ENCODE assay signal across 9 cellular contexts in genomic region chrX:119942831-119943184, GRCh38. TPM values are rescaled to one million over a fixed set of nuclear protein-coding genes. Genes with fewer than 3 reads are reported as not detected.
DNase-seq lines count a peak whose midpoint lies in the region; ATAC-seq and TF ChIP-seq lines count a peak whose summit lies in the region.
"Had no signal": no experiment of that assay in that cellular context is flagged by ENCODE, and none has a peak within 500 bp of the region (broad histone marks: within the 10 kb centered on the region; RNA-seq: fewer than 3 reads in every experiment).

No MANE protein-coding gene starts in this region.

- peaks cover 12% of the 10 kb centered on the region for H3K79me2 ChIP-seq in PC-3 (ENCODE audit: low read length)

- peak overlapping the region; percentile 90 for H2AFZ ChIP-seq in PC-3 (ENCODE audit: low read length)

- H3K36me3 Mint-ChIP-seq in Caco-2 (ENCODE audit: insufficient read depth, unreplicated experiment) (no peaks in the 10 kb centered on the region), neural crest cell (ENCODE audit: low read depth) (no peaks in the 10 kb centered on the region)

- TF ChIP-seq CTCF in Caco-2 (IDR thresholded peaks at IDR 0.05; ENCODE audit: insufficient read depth in 1 of 2, low read depth in 1 of 2, low read length in 1 of 2, severe bottlenecking in 1 of 2, unreplicated experiment in 1 of 2) = no peak
- TF ChIP-seq CTCF in PC-3 (conservative IDR thresholded peaks at IDR 0.05; ENCODE audit: low read depth, low read length) = no peak
- no peak for TF ChIP-seq CTCF in epithelial cell of proximal tubule (conservative IDR thresholded peaks at IDR 0.05; ENCODE audit: low read depth, low read length)
- no peak for TF ChIP-seq CTCF in neural crest cell (conservative IDR thresholded peaks at IDR 0.05)

- CTCF ChIA-PET in Caco-2 (lab: Charles Lee) = no interaction called here
- CTCF ChIA-PET in PC-3 (lab: Charles Lee) = interaction anchor here (0.5 kb wide), 2 partner anchors 11 to 78 kb away, joined by 5 to 11 read pairs; no protein-coding TSS in a partner anchor

- H3K27me3 ChIP-seq in Caco-2 (replicated peaks; ENCODE audit: control insufficient read depth, insufficient read depth, low read length) (no peaks in the 10 kb centered on the region), PC-3 (ENCODE audit: low read length) (no peaks in the 10 kb centered on the region)

- no peaks in the 10 kb centered on the region for H4K20me1 ChIP-seq in PC-3 (ENCODE audit: low read length)

- peak overlapping the region; percentile 80 for H3K9ac ChIP-seq in PC-3 (ENCODE audit: low read length)

- ATAC-seq in GM21619 (IDR thresholded peaks at IDR 0.05; ENCODE audit: unreplicated experiment) = peak; percentile 18
- peak; percentile 21 for ATAC-seq in PC-3

- BruUV-seq in Caco-2 (replicated peaks; lab: Mats Ljungman, UMichigan) (no TSS peak), PC-3 (replicated peaks; lab: Mats Ljungman, UMichigan) (no TSS peak)

- H3K27ac Mint-ChIP-seq in Caco-2 (ENCODE audit: unreplicated experiment) (peak overlapping the region; percentile 89), neural crest cell (ENCODE audit: unreplicated experiment) (peak overlapping the region; percentile 79)

- H3K4me3 Mint-ChIP-seq in Caco-2 (ENCODE audit: unreplicated experiment) (peak overlapping the region; percentile 88), neural crest cell (peak overlapping the region; percentile 91)

- no peaks in the 10 kb centered on the region for H3F3A ChIP-seq in PC-3 (ENCODE audit: low read length, unreplicated experiment)

- intact Hi-C loops in Caco-2 (cut with micrococcal nuclease; ENCODE audit: unreplicated experiment) = loop anchor here (5.0 kb wide), 1 partner anchor 56 kb away; no protein-coding TSS in a partner anchor
- intact Hi-C loops in PC-3 (cut with micrococcal nuclease) = no loop called here

- no peaks in the 10 kb centered on the region for H3K27me3 Mint-ChIP-seq in Caco-2 (ENCODE audit: insufficient read depth, unreplicated experiment)
- peaks cover 2% of the 10 kb centered on the region for H3K27me3 Mint-ChIP-seq in neural crest cell (ENCODE audit: low read depth)

- H3K9me3 ChIP-seq in Caco-2 (no peaks in the 10 kb centered on the region), PC-3 (ENCODE audit: low read length) (no peaks in the 10 kb centered on the region)

- H3K36me3 ChIP-seq in Caco-2 (ENCODE audit: control insufficient read depth, insufficient read depth, low read length) (no peaks in the 10 kb centered on the region), PC-3 (ENCODE audit: low read depth, low read length) (no peaks in the 10 kb centered on the region)

- H3K4me1 Mint-ChIP-seq in Caco-2 (ENCODE audit: low read depth, unreplicated experiment) (no peaks in the 10 kb centered on the region), neural crest cell (peaks cover 17% of the 10 kb centered on the region)

- POLR2A ChIA-PET in Caco-2 (lab: Charles Lee) = no interaction called here
- POLR2A ChIA-PET in PC-3 (lab: Charles Lee; ENCODE audit: unreplicated experiment) = interaction anchor here (0.6 kb wide), 2 partner anchors 150 to 661 kb away, joined by 3 read pairs; partner anchors contain the start of gene MCTS1

- H3K4me1 ChIP-seq in Caco-2 (no peaks in the 10 kb centered on the region), PC-3 (ENCODE audit: insufficient read depth, low read length) (peaks cover 7% of the 10 kb centered on the region; the same call in 1 of the 2 replicates)

- peak overlapping the region; percentile 70 for H3K27ac ChIP-seq in PC-3 (ENCODE audit: low read length)

- no peaks in the 10 kb centered on the region for H3K9me2 ChIP-seq in PC-3 (replicated peaks; ENCODE audit: low read length)

- peak overlapping the region; percentile 98 for H3K4me2 ChIP-seq in PC-3 (ENCODE audit: low read length)

- peak overlapping the region; percentile 69 for H3K4me3 ChIP-seq in Caco-2 (ENCODE audit: low read depth, low read length)
- peak overlapping the region; percentile 77 for H3K4me3 ChIP-seq in PC-3 (ENCODE audit: low read length)
- peak overlapping the region; percentile 74 for H3K4me3 ChIP-seq in epithelial cell of proximal tubule (ENCODE audit: low read depth, low read length)

- H3K9me3 Mint-ChIP-seq in Caco-2 (ENCODE audit: unreplicated experiment) = no peaks in the 10 kb centered on the region
- no peaks in the 10 kb centered on the region for H3K9me3 Mint-ChIP-seq in neural crest cell

- DNase-seq in Caco-2 (peak in 1 of 2 experiments; percentile 2), PC-3 (peak; percentile 9), epithelial cell of proximal tubule (ENCODE audit: low read depth) (no peak), neural crest cell (ENCODE audit: low read depth, low spot score) (no peak), NCI-H1417 (lab: John Stamatoyannopoulos, UW) (no peak), NCI-H345 treated with DMSO at 0.1 percent for 48 hours (lab: John Stamatoyannopoulos, UW; ENCODE audit: unreplicated experiment) (no peak)
- DNase-seq in activated effector memory CD4-positive, alpha-beta T cell treated with anti-CD3 and anti-CD28 coated beads, Interleukin-2, amount 50 U/mL, for 16 hours = no peak

RNA-seq across cellular contexts. Expression of gene NKAP, which starts 0.7 kb away (rescaled TPM):
- total RNA-seq in Caco-2 (2022) = 7.2 and 9.5 TPM in 2 replicates
- 5.2 and 5.6 TPM in 2 replicates for total RNA-seq in PC-3 (2014; rRNA removed)
- 3.2 and 5.0 TPM in 2 replicates for total RNA-seq in epithelial cell of proximal tubule
- total RNA-seq in neural crest cell = 8.6 and 9.6 TPM in 2 replicates

RNA-seq across cellular contexts. Expression of gene AKAP14, which starts 47.1 kb away (rescaled TPM):
- total RNA-seq in Caco-2 (2022) = not detected in 2 replicates
- total RNA-seq in PC-3 (2014; rRNA removed) = not detected in 2 replicates
- not detected in 2 replicates for total RNA-seq in epithelial cell of proximal tubule
- total RNA-seq in neural crest cell = not detected in 2 replicates
- total RNA-seq: T-helper 2 cell treated with Interferon-gamma antibody and Interleukin-4, amounts not matched to agents 100 ng/mL and 5 ng/mL, for 36 hours had no signal
